20 cellular contexts compared by ENCODE assay signal in genomic region chr13:68064371-68064770, GRCh38.
"Had no signal": no experiment of that assay in that cellular context is flagged by ENCODE, and none has a peak within 500 bp of the region (broad histone marks: within the 10 kb centered on the region; RNA-seq: fewer than 3 reads in every experiment).

No MANE protein-coding gene starts in this region.

- H3K4me3 ChIP-seq: SJSA1, SK-N-MC had no signal

- DNase-seq: IMR-90, Kasumi-1, KG1, MV-4-11, NCI-H1048, NCI-H1105, NCI-H1417, NCI-H1436 treated with DMSO at 0.1 percent for 48 hours, NCI-H1694, NCI-H187 treated with DMSO at 0.1 percent for 48 hours, NCI-H2029 treated with DMSO at 0.1 percent for 48 hours, NCI-H2171 treated with DMSO at 0.1 percent for 48 hours, NCI-H524, NCI-H526 treated with DMSO at 0.1 percent for 48 hours, NCI-H748 treated with DMSO at 0.1 percent for 48 hours, Right ventricle myocardium superior, RPMI8226, SIG-M5 had no signal
